In the genomic region with DNA sequence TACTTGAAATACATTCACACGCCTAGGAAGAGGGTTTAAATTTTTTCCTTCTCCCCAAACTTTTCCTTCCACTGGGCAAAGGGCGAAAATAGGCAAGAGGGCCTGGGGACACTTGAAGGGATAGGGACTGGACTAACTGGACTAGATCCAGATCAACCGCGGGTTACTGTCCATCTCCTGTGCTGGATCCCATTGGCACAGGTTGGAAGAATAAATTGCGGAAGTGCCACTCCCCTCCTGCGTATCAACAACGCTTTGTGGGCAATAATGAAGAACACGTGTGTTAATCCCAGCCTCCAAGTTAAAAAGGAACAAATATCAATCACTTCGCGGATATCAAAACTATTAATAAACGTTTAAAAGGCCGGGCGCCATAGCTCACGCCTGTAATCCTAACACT, we compare ENCODE assay signal across 1 cellular context.
TF ChIP-seq lines count a peak whose summit lies in the region.

No MANE protein-coding gene starts in this region.

TF ChIP-seq in SK-N-SH, 30 proteins besides CTCF, POLR2A, EP300 and RAD21:
- TF ChIP-seq YY1 (IDR thresholded peaks at IDR 0.05; ENCODE audit: low read depth) (no peak), SIN3A (IDR thresholded peaks at IDR 0.05; ENCODE audit: borderline replicate concordance, low read depth, low read length) (no peak), RXRA (IDR thresholded peaks at IDR 0.05; ENCODE audit: borderline replicate concordance, low read depth) (no peak)
